22 cellular contexts compared by ENCODE assay signal in genomic region chr17:4334776-4335175, GRCh38. TPM values are rescaled to one million over a fixed set of nuclear protein-coding genes. Genes with fewer than 3 reads are reported as not detected.
DNase-seq lines count a peak whose midpoint lies in the region; ATAC-seq and TF ChIP-seq lines count a peak whose summit lies in the region.
"Had no signal": no experiment of that assay in that cellular context is flagged by ENCODE, and none has a peak within 500 bp of the region (broad histone marks: within the 10 kb centered on the region; RNA-seq: fewer than 3 reads in every experiment).

No MANE protein-coding gene starts in this region.

- H4K20me1 ChIP-seq in OCI-LY1 (ENCODE audit: insufficient read depth, low read length) = no peaks in the 10 kb centered on the region

- H3K9ac ChIP-seq in OCI-LY1 (ENCODE audit: low read length) = no peak overlapping the region
- H3K9ac ChIP-seq: BLaER1 had no signal

- POLR2A ChIA-PET in activated CD4-positive, alpha-beta T cell treated with anti-CD3 and anti-CD28 coated beads for 36 hours (lab: Charles Lee) = interaction anchor here (0.8 kb wide), 1 partner anchor 204 kb away, joined by 3 read pairs; no protein-coding TSS in a partner anchor

- H3K4me1 ChIP-seq in OCI-LY1 (ENCODE audit: insufficient read depth, low read length, severe bottlenecking) = peaks cover 57% of the 10 kb centered on the region
- H3K4me1 ChIP-seq: SJCRH30 had no signal

- peaks cover 98% of the 10 kb centered on the region for H3K79me2 ChIP-seq in OCI-LY1 (ENCODE audit: insufficient read depth, low read length)

- H3K27ac Mint-ChIP-seq in activated CD4-positive, alpha-beta T cell treated with anti-CD3 and anti-CD28 coated beads for 36 hours = peak overlapping the region; percentile 87
- H3K27ac Mint-ChIP-seq in activated naive CD8-positive, alpha-beta T cell = peak overlapping the region; percentile 6
- peak overlapping the region; percentile 89 for H3K27ac Mint-ChIP-seq in neural crest cell (ENCODE audit: unreplicated experiment)

- peak overlapping the region; percentile 36 for H3K4me3 Mint-ChIP-seq in activated CD4-positive, alpha-beta T cell treated with anti-CD3 and anti-CD28 coated beads for 36 hours
- H3K4me3 Mint-ChIP-seq in activated naive CD8-positive, alpha-beta T cell = peak overlapping the region; percentile 40
- no peak overlapping the region for H3K4me3 Mint-ChIP-seq in neural crest cell
- H3K4me3 Mint-ChIP-seq: brain had no signal

- CTCF ChIA-PET in activated CD4-positive, alpha-beta T cell treated with anti-CD3 and anti-CD28 coated beads for 36 hours (lab: Charles Lee) = interaction anchor here (0.6 kb wide), 1 partner anchor 59 kb away, joined by 3 read pairs; no protein-coding TSS in a partner anchor

- H2AFZ ChIP-seq in OCI-LY1 (ENCODE audit: low read length) = no peak overlapping the region

- peaks cover 24% of the 10 kb centered on the region for H3K36me3 ChIP-seq in OCI-LY1 (ENCODE audit: insufficient read depth, low read length)
- H3K36me3 ChIP-seq: esophagus muscularis mucosa, left ventricle myocardium inferior, SJCRH30, transverse colon had no signal

- no peak overlapping the region for H3K4me3 ChIP-seq in OCI-LY1 (ENCODE audit: low read depth, low read length, poor library complexity, severe bottlenecking)
- H3K4me3 ChIP-seq: BLaER1, dorsolateral prefrontal cortex, esophagus muscularis mucosa, left ventricle myocardium inferior, SJCRH30, transverse colon had no signal

- ATAC-seq in activated CD4-positive, alpha-beta T cell treated with anti-CD3 and anti-CD28 coated beads for 36 hours = no peak
- ATAC-seq in activated CD4-positive, CD25-positive, alpha-beta regulatory T cell treated with anti-CD3 and anti-CD28 coated beads, Interleukin-2, amount 50 U/mL, for 24 hours = no peak
- ATAC-seq in HG03439 (IDR thresholded peaks at IDR 0.05; ENCODE audit: unreplicated experiment) = no peak

- H3K4me1 Mint-ChIP-seq in activated CD4-positive, alpha-beta T cell treated with anti-CD3 and anti-CD28 coated beads for 36 hours = peaks cover 55% of the 10 kb centered on the region
- H3K4me1 Mint-ChIP-seq in activated naive CD8-positive, alpha-beta T cell (ENCODE audit: low read depth) = peaks cover 56% of the 10 kb centered on the region
- peaks cover 29% of the 10 kb centered on the region for H3K4me1 Mint-ChIP-seq in neural crest cell

- H3K4me2 ChIP-seq in OCI-LY1 (ENCODE audit: low read length) = peak overlapping the region; percentile 1; the same call in 1 of the 2 replicates
- H3K4me2 ChIP-seq: BLaER1 had no signal

- no peaks in the 10 kb centered on the region for H3K9me3 Mint-ChIP-seq in activated CD4-positive, alpha-beta T cell treated with anti-CD3 and anti-CD28 coated beads for 36 hours (ENCODE audit: low read depth)
- H3K9me3 Mint-ChIP-seq in activated naive CD8-positive, alpha-beta T cell (ENCODE audit: low read depth) = no peaks in the 10 kb centered on the region
- H3K9me3 Mint-ChIP-seq in neural crest cell = no peaks in the 10 kb centered on the region
- H3K9me3 Mint-ChIP-seq: brain had no signal

- H3F3A ChIP-seq in OCI-LY1 (ENCODE audit: insufficient read depth, low read length) = 0 out of 2 replicates have a peak, but pooled peaks cover 4% of the 10 kb centered on the region

- no peaks in the 10 kb centered on the region for H3K27me3 Mint-ChIP-seq in activated CD4-positive, alpha-beta T cell treated with anti-CD3 and anti-CD28 coated beads for 36 hours
- H3K27me3 Mint-ChIP-seq in activated naive CD8-positive, alpha-beta T cell = no peaks in the 10 kb centered on the region
- no peaks in the 10 kb centered on the region for H3K27me3 Mint-ChIP-seq in neural crest cell (ENCODE audit: low read depth)
- H3K27me3 Mint-ChIP-seq: brain had no signal

- intact Hi-C loops in activated CD4-positive, alpha-beta T cell treated with anti-CD3 and anti-CD28 coated beads for 36 hours (cut with DNase I, micrococcal nuclease) = no loop called here

- no peaks in the 10 kb centered on the region for H3K27me3 ChIP-seq in OCI-LY1 (ENCODE audit: insufficient read depth, low read length)
- H3K27me3 ChIP-seq: BLaER1, dorsolateral prefrontal cortex, esophagus muscularis mucosa, SJCRH30, transverse colon had no signal

- no peaks in the 10 kb centered on the region; the same call in 1 of the 2 replicates for H3K9me3 ChIP-seq in OCI-LY1 (ENCODE audit: low read length)
- H3K9me3 ChIP-seq: BLaER1, esophagus muscularis mucosa, left ventricle myocardium inferior, SJCRH30, transverse colon had no signal

- H3K36me3 Mint-ChIP-seq in activated CD4-positive, alpha-beta T cell treated with anti-CD3 and anti-CD28 coated beads for 36 hours (ENCODE audit: low read depth) = peaks cover under 1% of the 10 kb centered on the region
- no peaks in the 10 kb centered on the region for H3K36me3 Mint-ChIP-seq in activated naive CD8-positive, alpha-beta T cell
- peaks cover 1% of the 10 kb centered on the region for H3K36me3 Mint-ChIP-seq in neural crest cell (ENCODE audit: low read depth)

- peak overlapping the region; percentile 19 for H3K27ac ChIP-seq in OCI-LY1 (ENCODE audit: low read depth, low read length, poor library complexity, severe bottlenecking)
- H3K27ac ChIP-seq: BLaER1, esophagus muscularis mucosa, left ventricle myocardium inferior, SJCRH30, transverse colon had no signal

- no peak for DNase-seq in activated CD4-positive, alpha-beta T cell treated with anti-CD3 and anti-CD28 coated beads for 36 hours
- DNase-seq in activated CD4-positive, alpha-beta T cell treated with anti-CD3 and anti-CD28 coated beads for 1 hour = no peak
- DNase-seq in neural crest cell (ENCODE audit: low read depth, low spot score) (no peak), HuH-7 (ENCODE audit: low spot score) (no peak)
- DNase-seq: 8988T; activated CD4-positive, alpha-beta T cell treated with anti-CD3 and anti-CD28 coated beads, Interleukin-2, amount 50 U/mL, for 48 hours; DMS53; dorsolateral prefrontal cortex; H7; KG1; left ventricle myocardium inferior; NCI-H1105; NCI-H69; SJCRH30; transverse colon had no signal

- H3K9me2 ChIP-seq in OCI-LY1 (ENCODE audit: low read depth, low read length) = no peaks in the 10 kb centered on the region

- TF ChIP-seq CTCF in OCI-LY1 (IDR thresholded peaks at IDR 0.05; ENCODE audit: low read length) (no peak), neural crest cell (conservative IDR thresholded peaks at IDR 0.05) (no peak)

RNA-seq across cellular contexts. Expression of gene UBE2G1, which starts 31.7 kb away (rescaled TPM):
- 10 to 100 TPM; 51.0 to 52.9 TPM for total RNA-seq in activated CD4-positive, alpha-beta T cell treated with anti-CD3 and anti-CD28 coated beads for 36 hours
- 98.5 and 119 TPM in 2 replicates for total RNA-seq in neural crest cell

Comparison
In these comparisons a context has a peak if more than half of its experiments do, and no peak if none do; other contexts are left out.
1. H3K27ac Mint-ChIP-seq: peak in every context shown above with its lines; median percentile 89 in neural crest cell; 87 in activated CD4-positive, alpha-beta T cell treated with anti-CD3 and anti-CD28 coated beads for 36 hours; 6 in activated naive CD8-positive, alpha-beta T cell.